In genomic region chr7:525740-526139, GRCh38 we compare ENCODE assay signal across 18 cellular contexts. TPM values are rescaled to one million over a fixed set of nuclear protein-coding genes. Genes with fewer than 3 reads are reported as not detected.
DNase-seq lines count a peak whose midpoint lies in the region; ATAC-seq and TF ChIP-seq lines count a peak whose summit lies in the region.
"Had no signal": no experiment of that assay in that cellular context is flagged by ENCODE, and none has a peak within 500 bp of the region (broad histone marks: within the 10 kb centered on the region; RNA-seq: fewer than 3 reads in every experiment).

No MANE protein-coding gene starts in this region.

- H3K36me3 ChIP-seq in transverse colon (no peaks in the 10 kb centered on the region), adrenal gland (replicated peaks in 1 of 2) (no peaks in the 10 kb centered on the region)

- no peak for TF ChIP-seq EP300 in transverse colon (IDR thresholded peaks at IDR 0.05; ENCODE audit: low read depth)

- no peaks in the 10 kb centered on the region for H3K9me3 ChIP-seq in transverse colon
- no peaks in the 10 kb centered on the region for H3K9me3 ChIP-seq in adrenal gland (replicated peaks in 1 of 3)

- TF ChIP-seq CTCF in transverse colon (IDR thresholded peaks at IDR 0.05) (no peak), adrenal gland (IDR thresholded peaks at IDR 0.05) (no peak)

- H3K27me3 ChIP-seq in transverse colon (peaks cover 43% of the 10 kb centered on the region), adrenal gland (peaks cover 23% of the 10 kb centered on the region)

- intact Hi-C loops in transverse colon (cut with DNase I; ENCODE audit: low total_unique reads) (no loop called here), adrenal gland (cut with DNase I) (loop anchor here in 1 of 2 donors (10.0 kb wide), 1 partner anchor 61 kb away; no protein-coding TSS in a partner anchor)

- DNase-seq in DMS 273 (lab: John Stamatoyannopoulos, UW; ENCODE audit: unreplicated experiment): peak; percentile 86
- peak; percentile 39 to 57 for DNase-seq in Kasumi-1 (lab: John Stamatoyannopoulos, UW)
- DNase-seq in RPMI7951 (ENCODE audit: low read depth): peak; percentile 46
- peak; percentile 47 for DNase-seq in occipital lobe (lab: John Stamatoyannopoulos, UW)
- DNase-seq in activated CD4-positive, CD25-positive, alpha-beta regulatory T cell (lab: John Stamatoyannopoulos, UW): no peak
- no peak for DNase-seq in transverse colon
- DNase-seq in adrenal gland: no peak
- DNase-seq: activated B cell treated with CpG ODN at 0.5 μM for 24 hours; activated CD4-positive, alpha-beta memory T cell treated with anti-CD3 and anti-CD28 coated beads for 36 hours; activated gamma-delta T cell treated with Interleukin-2 at 50 U/mL for 16 hours; CD8-positive, alpha-beta T cell; NCI-H1417 treated with DMSO at 0.1 percent for 48 hours; NCI-H510A treated with DMSO at 0.1 percent for 48 hours; psoas muscle had no signal

- TF ChIP-seq POLR2A in transverse colon (IDR thresholded peaks at IDR 0.05) (no peak), adrenal gland (IDR thresholded peaks at IDR 0.05) (no peak)

- WGBS in transverse colon (ENCODE audit: low coverage in 1 of 2), 2 donors: 49 to 87% methylated on average over 4 to 12 of the region's 12 CpGs
- WGBS in adrenal gland, 4 donors: 82 to 88% (median 86%) methylated on average over 7 to 12 of the region's 12 CpGs

- ATAC-seq in HG02970 (IDR thresholded peaks at IDR 0.05; ENCODE audit: low FRiP score, unreplicated experiment): no peak
- ATAC-seq: CD8-positive, alpha-beta T cell; psoas muscle had no signal

- in situ Hi-C loops in transverse colon (cut with MboI; ENCODE audit: low pct_ligation_motif_present in 1 of 4, low pct_unique_long_range_greater_than_20kb in 1 of 4, low sequenced_read_pairs in 3 of 4): no loop called here

- H3K27ac ChIP-seq in transverse colon (no peak overlapping the region), adrenal gland (no peak overlapping the region)
- H3K27ac ChIP-seq: KMS-11, psoas muscle had no signal

- H3K4me1 ChIP-seq in transverse colon (peaks cover 19 to 29% (median 26%) of the 10 kb centered on the region in 4 donors), adrenal gland (replicated peaks in 1 of 2) (peaks cover 15 to 19% of the 10 kb centered on the region in 2 donors)

- H3K4me3 ChIP-seq in transverse colon (no peak overlapping the region), adrenal gland (no peak overlapping the region)
- H3K4me3 ChIP-seq: coronary artery, lung, psoas muscle had no signal

RNA-seq across cellular contexts. Expression of gene PDGFA, which starts 6.1 kb away (rescaled TPM):
- 48.1 and 54.1 TPM in 2 replicates for total RNA-seq in RPMI7951 (2014; rRNA removed; shearing (Covaris generic))
- total RNA-seq in occipital lobe (32.4 TPM), transverse colon (100 to 1,000 TPM in 2 of 4 donors, 10 to 100 TPM in 2; 60.2 to 123 (median 104) TPM), adrenal gland (10 to 100 TPM; 10.7 to 28.6 (median 14.2) TPM)
- 10 to 100 TPM in 2 of 3 donors, 1 to 10 TPM in 1; 6.2 to 20.8 (median 11.8) TPM for polyA plus RNA-seq in adrenal gland

Comparison
In these comparisons a context has a peak if more than half of its experiments do, and no peak if none do; other contexts are left out.
1. DNase-seq: peak in DMS 273 (single experiment), Kasumi-1 (2 of 2), RPMI7951 (single experiment) and occipital lobe (single experiment); none in activated CD4-positive, CD25-positive, alpha-beta regulatory T cell (0 of 4), transverse colon (single experiment) and adrenal gland (0 of 7).